In genomic region chr10:28366943-28367342, GRCh38 we compare ENCODE assay signal across 1 cellular context.
TF ChIP-seq lines count a peak whose summit lies in the region.

No MANE protein-coding gene starts in this region.

TF ChIP-seq in HepG2, 621 proteins besides CTCF, POLR2A, EP300 and RAD21 (continued from another document):
- TF ChIP-seq ZNF276 (CRISPR knock-in tag; IDR thresholded peaks at IDR 0.05; ENCODE audit: low read depth) (no peak), ATAD3A (CRISPR knock-in tag; IDR thresholded peaks at IDR 0.05) (no peak), ATF3 (CRISPR knock-in tag; IDR thresholded peaks at IDR 0.05) (no peak), LCORL (IDR thresholded peaks at IDR 0.05) (no peak), LCORL (CRISPR knock-in tag; IDR thresholded peaks at IDR 0.05) (no peak), ZSCAN5A (CRISPR knock-in tag; IDR thresholded peaks at IDR 0.05; ENCODE audit: borderline replicate concordance) (no peak), ATF6 (CRISPR knock-in tag; conservative IDR thresholded peaks at IDR 0.05) (no peak), ZNF770 (CRISPR knock-in tag; IDR thresholded peaks at IDR 0.05) (no peak), ZNF282 (IDR thresholded peaks at IDR 0.05; ENCODE audit: partially characterized antibody) (no peak), ZNF781 (CRISPR knock-in tag; IDR thresholded peaks at IDR 0.05; ENCODE audit: borderline replicate concordance, not compliant biosample characterization) (no peak), CBFB (CRISPR knock-in tag; IDR thresholded peaks at IDR 0.05) (no peak), MAFG (CRISPR knock-in tag; IDR thresholded peaks at IDR 0.05) (no peak), SIX1 (CRISPR knock-in tag; IDR thresholded peaks at IDR 0.05; ENCODE audit: borderline replicate concordance) (no peak), HMGA1 (CRISPR knock-in tag; conservative IDR thresholded peaks at IDR 0.05) (no peak), ZNF337 (CRISPR knock-in tag; IDR thresholded peaks at IDR 0.05; ENCODE audit: borderline replicate concordance, low read depth) (no peak)
